Comparison of ENCODE assay signal across 8 cellular contexts in genomic region chr1:174022976-174023277, GRCh38. TPM values are rescaled to one million over a fixed set of nuclear protein-coding genes. Genes with fewer than 3 reads are reported as not detected.
DNase-seq lines count a peak whose midpoint lies in the region; ATAC-seq lines count a peak whose summit lies in the region.

No MANE protein-coding gene starts in this region.

- peaks cover 21% of the 10 kb centered on the region for H3K4me1 ChIP-seq in iPS-20b (ENCODE audit: insufficient read depth, low read length)
- H3K4me1 ChIP-seq in stomach smooth muscle (ENCODE audit: control insufficient read depth, insufficient read depth, low read length): peaks cover 13% of the 10 kb centered on the region

- DNase-seq in NCI-H345 treated with DMSO at 0.1 percent for 48 hours (lab: John Stamatoyannopoulos, UW; ENCODE audit: unreplicated experiment): peak; percentile 25
- no peak for DNase-seq in NCI-H345 (lab: John Stamatoyannopoulos, UW)
- no peak for DNase-seq in activated T-helper 2 cell treated with anti-CD3 and anti-CD28 coated beads, Interferon-gamma antibody, Interleukin-2, Interleukin-4, amounts not matched to agents 10 μg/mL and 5 μg/mL and 100 μg/mL, durations not matched to agents 14 hours and 24 hours and 36 hours (ENCODE audit: low spot score)
- no peak for DNase-seq in NOMO-1 treated with DMSO at 0.1 percent for 48 hours (lab: John Stamatoyannopoulos, UW; ENCODE audit: unreplicated experiment)

- H3K9me3 ChIP-seq in iPS-20b (ENCODE audit: insufficient read depth, low read depth, low read length) (no peaks in the 10 kb centered on the region), stomach smooth muscle (ENCODE audit: control insufficient read depth in 2 of 2, low read length in 2 of 2) (no peaks in the 10 kb centered on the region)

- H3K9ac ChIP-seq in iPS-20b (ENCODE audit: low read depth, low read length) (peak overlapping the region; percentile 85; the same call in 1 of the 2 replicates), stomach smooth muscle (ENCODE audit: low read length in 2 of 2) (peak overlapping the region; percentile 97 to 99)

- peak overlapping the region; percentile 41 for H3K27ac ChIP-seq in iPS-20b (ENCODE audit: low read length)
- peak overlapping the region; percentile 96 for H3K27ac ChIP-seq in stomach smooth muscle (ENCODE audit: low read length)

- H3K4me3 ChIP-seq in iPS-20b (ENCODE audit: low read length) (peak overlapping the region; percentile 88), stomach smooth muscle (ENCODE audit: low read length in 2 of 2) (peak overlapping the region; percentile 81 to 91)

- no peaks in the 10 kb centered on the region for H3K9me3 Mint-ChIP-seq in activated T-helper 2 cell treated with anti-CD3 and anti-CD28 coated beads, Interferon-gamma antibody, Interleukin-2, Interleukin-4, amounts not matched to agents 10 μg/mL and 5 μg/mL and 100 μg/mL, durations not matched to agents 14 hours and 24 hours and 36 hours

- H3K4me1 Mint-ChIP-seq in activated T-helper 2 cell treated with anti-CD3 and anti-CD28 coated beads, Interferon-gamma antibody, Interleukin-2, Interleukin-4, amounts not matched to agents 10 μg/mL and 5 μg/mL and 100 μg/mL, durations not matched to agents 14 hours and 24 hours and 36 hours (ENCODE audit: low read depth): peaks cover 34% of the 10 kb centered on the region

- intact Hi-C loops in activated T-helper 2 cell treated with anti-CD3 and anti-CD28 coated beads, Interferon-gamma antibody, Interleukin-2, Interleukin-4, amounts not matched to agents 10 μg/mL and 5 μg/mL and 100 μg/mL, durations not matched to agents 14 hours and 24 hours and 36 hours (cut with micrococcal nuclease): loop anchor here (1.0 to 10.0 kb wide), 7 partner anchors 48 to 1169 kb away; partner anchors contain the start of genes CENPL, DARS2, KIAA0040 and PRDX6

- ATAC-seq in GM18867 (IDR thresholded peaks at IDR 0.05; ENCODE audit: unreplicated experiment): no peak
- ATAC-seq in HG03342 (IDR thresholded peaks at IDR 0.05; ENCODE audit: unreplicated experiment): no peak

- peaks cover 2% of the 10 kb centered on the region for H3K27me3 Mint-ChIP-seq in activated T-helper 2 cell treated with anti-CD3 and anti-CD28 coated beads, Interferon-gamma antibody, Interleukin-2, Interleukin-4, amounts not matched to agents 10 μg/mL and 5 μg/mL and 100 μg/mL, durations not matched to agents 14 hours and 24 hours and 36 hours (ENCODE audit: low read depth)

- peak overlapping the region; percentile 90 for H3K27ac Mint-ChIP-seq in activated T-helper 2 cell treated with anti-CD3 and anti-CD28 coated beads, Interferon-gamma antibody, Interleukin-2, Interleukin-4, amounts not matched to agents 10 μg/mL and 5 μg/mL and 100 μg/mL, durations not matched to agents 14 hours and 24 hours and 36 hours

- no peaks in the 10 kb centered on the region for H3K27me3 ChIP-seq in iPS-20b (ENCODE audit: insufficient read depth, low read length)
- H3K27me3 ChIP-seq in stomach smooth muscle (ENCODE audit: control insufficient read depth in 1 of 2, insufficient read depth in 2 of 2, low read length in 2 of 2): no peaks in the 10 kb centered on the region

- H3K36me3 ChIP-seq in iPS-20b (ENCODE audit: insufficient read depth, low read depth, low read length) (peaks cover 10% of the 10 kb centered on the region; the same call in 1 of the 2 replicates), stomach smooth muscle (ENCODE audit: control insufficient read depth in 2 of 2, insufficient read depth in 2 of 2, low read length in 2 of 2) (no peaks in the 10 kb centered on the region)

- H3K4me3 Mint-ChIP-seq in activated T-helper 2 cell treated with anti-CD3 and anti-CD28 coated beads, Interferon-gamma antibody, Interleukin-2, Interleukin-4, amounts not matched to agents 10 μg/mL and 5 μg/mL and 100 μg/mL, durations not matched to agents 14 hours and 24 hours and 36 hours (ENCODE audit: low read depth): peak overlapping the region; percentile 92

- H3K36me3 Mint-ChIP-seq in activated T-helper 2 cell treated with anti-CD3 and anti-CD28 coated beads, Interferon-gamma antibody, Interleukin-2, Interleukin-4, amounts not matched to agents 10 μg/mL and 5 μg/mL and 100 μg/mL, durations not matched to agents 14 hours and 24 hours and 36 hours (ENCODE audit: low read depth): peaks cover 21% of the 10 kb centered on the region

RNA-seq across cellular contexts. Expression of gene RC3H1, which starts 0.8 kb away (rescaled TPM):
- 30.4 and 33.5 TPM in 2 replicates for total RNA-seq in activated T-helper 2 cell treated with anti-CD3 and anti-CD28 coated beads, Interferon-gamma antibody, Interleukin-2, Interleukin-4, amounts not matched to agents 10 μg/mL and 5 μg/mL and 100 μg/mL, durations not matched to agents 14 hours and 24 hours and 36 hours
